ENCODE assay signal across 1 cellular context in the genomic region with DNA sequence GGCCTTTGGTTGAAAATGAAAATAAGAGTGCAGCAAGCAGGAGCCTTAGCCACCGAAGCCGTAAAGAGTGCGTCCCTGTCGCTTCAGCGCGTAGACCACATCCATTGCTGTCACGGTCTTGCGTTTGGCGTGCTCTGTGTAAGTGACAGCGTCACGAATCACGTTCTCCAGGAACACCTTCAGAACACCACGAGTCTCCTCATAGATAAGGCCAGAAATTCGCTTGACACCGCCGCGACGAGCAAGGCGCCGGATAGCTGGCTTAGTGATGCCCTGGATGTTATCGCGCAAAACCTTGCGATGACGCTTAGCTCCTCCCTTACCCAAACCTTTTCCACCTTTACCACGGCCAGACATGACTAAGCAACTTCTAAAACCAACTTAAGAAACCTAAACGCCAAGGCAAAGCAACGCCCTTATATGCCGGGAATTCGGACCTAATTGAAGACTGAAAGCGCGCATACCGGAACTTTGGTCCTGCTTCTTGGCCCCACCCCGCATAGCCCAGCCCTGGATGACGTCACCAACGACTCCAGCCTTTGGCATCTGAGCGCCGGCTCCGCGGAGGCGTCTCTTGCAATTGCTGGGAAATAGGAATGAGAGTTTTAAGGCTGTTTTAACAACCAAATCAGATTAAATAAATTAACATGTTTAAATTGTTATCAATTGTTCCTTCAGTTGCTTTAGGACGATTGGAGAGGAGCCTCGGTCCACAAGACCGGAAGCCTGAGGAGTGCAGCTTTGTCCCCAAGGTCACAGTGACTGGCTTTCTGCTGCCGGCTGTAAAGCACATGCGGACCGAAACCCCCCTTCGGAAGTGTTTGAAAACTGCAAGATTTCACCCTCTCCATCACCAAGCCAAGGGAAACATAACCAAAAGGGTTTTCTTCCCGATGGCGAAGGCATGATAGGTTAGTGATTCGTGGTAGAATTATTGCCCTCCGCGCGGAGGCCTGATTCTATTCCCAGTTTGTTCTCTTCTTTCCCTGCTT.
A peak's percentile ranks its signal among the peaks of the same experiment; 100 is the strongest.
TF ChIP-seq lines count a peak whose summit lies in the region.

No MANE protein-coding gene starts in this region.

TF ChIP-seq in WTC11, 78 proteins besides CTCF, POLR2A, EP300 and RAD21 (continued from another document and continues in another):
- TF ChIP-seq, protein P1, sequence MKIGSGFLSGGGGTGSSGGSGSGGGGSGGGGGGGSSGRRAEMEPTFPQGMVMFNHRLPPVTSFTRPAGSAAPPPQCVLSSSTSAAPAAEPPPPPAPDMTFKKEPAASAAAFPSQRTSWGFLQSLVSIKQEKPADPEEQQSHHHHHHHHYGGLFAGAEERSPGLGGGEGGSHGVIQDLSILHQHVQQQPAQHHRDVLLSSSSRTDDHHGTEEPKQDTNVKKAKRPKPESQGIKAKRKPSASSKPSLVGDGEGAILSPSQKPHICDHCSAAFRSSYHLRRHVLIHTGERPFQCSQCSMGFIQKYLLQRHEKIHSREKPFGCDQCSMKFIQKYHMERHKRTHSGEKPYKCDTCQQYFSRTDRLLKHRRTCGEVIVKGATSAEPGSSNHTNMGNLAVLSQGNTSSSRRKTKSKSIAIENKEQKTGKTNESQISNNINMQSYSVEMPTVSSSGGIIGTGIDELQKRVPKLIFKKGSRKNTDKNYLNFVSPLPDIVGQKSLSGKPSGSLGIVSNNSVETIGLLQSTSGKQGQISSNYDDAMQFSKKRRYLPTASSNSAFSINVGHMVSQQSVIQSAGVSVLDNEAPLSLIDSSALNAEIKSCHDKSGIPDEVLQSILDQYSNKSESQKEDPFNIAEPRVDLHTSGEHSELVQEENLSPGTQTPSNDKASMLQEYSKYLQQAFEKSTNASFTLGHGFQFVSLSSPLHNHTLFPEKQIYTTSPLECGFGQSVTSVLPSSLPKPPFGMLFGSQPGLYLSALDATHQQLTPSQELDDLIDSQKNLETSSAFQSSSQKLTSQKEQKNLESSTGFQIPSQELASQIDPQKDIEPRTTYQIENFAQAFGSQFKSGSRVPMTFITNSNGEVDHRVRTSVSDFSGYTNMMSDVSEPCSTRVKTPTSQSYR (CRISPR knock-in tag; IDR thresholded peaks at IDR 0.05), result no peak
- TF ChIP-seq, protein P2, sequence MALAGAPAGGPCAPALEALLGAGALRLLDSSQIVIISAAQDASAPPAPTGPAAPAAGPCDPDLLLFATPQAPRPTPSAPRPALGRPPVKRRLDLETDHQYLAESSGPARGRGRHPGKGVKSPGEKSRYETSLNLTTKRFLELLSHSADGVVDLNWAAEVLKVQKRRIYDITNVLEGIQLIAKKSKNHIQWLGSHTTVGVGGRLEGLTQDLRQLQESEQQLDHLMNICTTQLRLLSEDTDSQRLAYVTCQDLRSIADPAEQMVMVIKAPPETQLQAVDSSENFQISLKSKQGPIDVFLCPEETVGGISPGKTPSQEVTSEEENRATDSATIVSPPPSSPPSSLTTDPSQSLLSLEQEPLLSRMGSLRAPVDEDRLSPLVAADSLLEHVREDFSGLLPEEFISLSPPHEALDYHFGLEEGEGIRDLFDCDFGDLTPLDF (CRISPR knock-in tag; IDR thresholded peaks at IDR 0.05), result no peak
- TF ChIP-seq SP1 (CRISPR knock-in tag; conservative IDR thresholded peaks at IDR 0.05), result peak; percentile 92
- no peak for TF ChIP-seq NR3C1 (CRISPR knock-in tag; conservative IDR thresholded peaks at IDR 0.05; ENCODE audit: low read depth)
- TF ChIP-seq, protein P3, sequence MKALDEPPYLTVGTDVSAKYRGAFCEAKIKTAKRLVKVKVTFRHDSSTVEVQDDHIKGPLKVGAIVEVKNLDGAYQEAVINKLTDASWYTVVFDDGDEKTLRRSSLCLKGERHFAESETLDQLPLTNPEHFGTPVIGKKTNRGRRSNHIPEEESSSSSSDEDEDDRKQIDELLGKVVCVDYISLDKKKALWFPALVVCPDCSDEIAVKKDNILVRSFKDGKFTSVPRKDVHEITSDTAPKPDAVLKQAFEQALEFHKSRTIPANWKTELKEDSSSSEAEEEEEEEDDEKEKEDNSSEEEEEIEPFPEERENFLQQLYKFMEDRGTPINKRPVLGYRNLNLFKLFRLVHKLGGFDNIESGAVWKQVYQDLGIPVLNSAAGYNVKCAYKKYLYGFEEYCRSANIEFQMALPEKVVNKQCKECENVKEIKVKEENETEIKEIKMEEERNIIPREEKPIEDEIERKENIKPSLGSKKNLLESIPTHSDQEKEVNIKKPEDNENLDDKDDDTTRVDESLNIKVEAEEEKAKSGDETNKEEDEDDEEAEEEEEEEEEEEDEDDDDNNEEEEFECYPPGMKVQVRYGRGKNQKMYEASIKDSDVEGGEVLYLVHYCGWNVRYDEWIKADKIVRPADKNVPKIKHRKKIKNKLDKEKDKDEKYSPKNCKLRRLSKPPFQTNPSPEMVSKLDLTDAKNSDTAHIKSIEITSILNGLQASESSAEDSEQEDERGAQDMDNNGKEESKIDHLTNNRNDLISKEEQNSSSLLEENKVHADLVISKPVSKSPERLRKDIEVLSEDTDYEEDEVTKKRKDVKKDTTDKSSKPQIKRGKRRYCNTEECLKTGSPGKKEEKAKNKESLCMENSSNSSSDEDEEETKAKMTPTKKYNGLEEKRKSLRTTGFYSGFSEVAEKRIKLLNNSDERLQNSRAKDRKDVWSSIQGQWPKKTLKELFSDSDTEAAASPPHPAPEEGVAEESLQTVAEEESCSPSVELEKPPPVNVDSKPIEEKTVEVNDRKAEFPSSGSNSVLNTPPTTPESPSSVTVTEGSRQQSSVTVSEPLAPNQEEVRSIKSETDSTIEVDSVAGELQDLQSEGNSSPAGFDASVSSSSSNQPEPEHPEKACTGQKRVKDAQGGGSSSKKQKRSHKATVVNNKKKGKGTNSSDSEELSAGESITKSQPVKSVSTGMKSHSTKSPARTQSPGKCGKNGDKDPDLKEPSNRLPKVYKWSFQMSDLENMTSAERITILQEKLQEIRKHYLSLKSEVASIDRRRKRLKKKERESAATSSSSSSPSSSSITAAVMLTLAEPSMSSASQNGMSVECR (CRISPR knock-in tag; IDR thresholded peaks at IDR 0.05; ENCODE audit: borderline replicate concordance), result peak; percentile 96
- TF ChIP-seq, protein P4, sequence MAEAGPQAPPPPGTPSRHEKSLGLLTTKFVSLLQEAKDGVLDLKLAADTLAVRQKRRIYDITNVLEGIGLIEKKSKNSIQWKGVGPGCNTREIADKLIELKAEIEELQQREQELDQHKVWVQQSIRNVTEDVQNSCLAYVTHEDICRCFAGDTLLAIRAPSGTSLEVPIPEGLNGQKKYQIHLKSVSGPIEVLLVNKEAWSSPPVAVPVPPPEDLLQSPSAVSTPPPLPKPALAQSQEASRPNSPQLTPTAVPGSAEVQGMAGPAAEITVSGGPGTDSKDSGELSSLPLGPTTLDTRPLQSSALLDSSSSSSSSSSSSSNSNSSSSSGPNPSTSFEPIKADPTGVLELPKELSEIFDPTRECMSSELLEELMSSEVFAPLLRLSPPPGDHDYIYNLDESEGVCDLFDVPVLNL (CRISPR knock-in tag; IDR thresholded peaks at IDR 0.05; ENCODE audit: borderline replicate concordance, low read depth), result no peak
- TF ChIP-seq SMAD3 (CRISPR knock-in tag; IDR thresholded peaks at IDR 0.05; ENCODE audit: borderline replicate concordance), result no peak
- TF ChIP-seq, protein P5, sequence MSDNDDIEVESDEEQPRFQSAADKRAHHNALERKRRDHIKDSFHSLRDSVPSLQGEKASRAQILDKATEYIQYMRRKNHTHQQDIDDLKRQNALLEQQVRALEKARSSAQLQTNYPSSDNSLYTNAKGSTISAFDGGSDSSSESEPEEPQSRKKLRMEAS (CRISPR knock-in tag; IDR thresholded peaks at IDR 0.05), result peak; percentile 75
- TF ChIP-seq, protein P6, sequence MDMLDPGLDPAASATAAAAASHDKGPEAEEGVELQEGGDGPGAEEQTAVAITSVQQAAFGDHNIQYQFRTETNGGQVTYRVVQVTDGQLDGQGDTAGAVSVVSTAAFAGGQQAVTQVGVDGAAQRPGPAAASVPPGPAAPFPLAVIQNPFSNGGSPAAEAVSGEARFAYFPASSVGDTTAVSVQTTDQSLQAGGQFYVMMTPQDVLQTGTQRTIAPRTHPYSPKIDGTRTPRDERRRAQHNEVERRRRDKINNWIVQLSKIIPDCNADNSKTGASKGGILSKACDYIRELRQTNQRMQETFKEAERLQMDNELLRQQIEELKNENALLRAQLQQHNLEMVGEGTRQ (CRISPR knock-in tag; IDR thresholded peaks at IDR 0.05), result no peak
- TF ChIP-seq, protein P7, sequence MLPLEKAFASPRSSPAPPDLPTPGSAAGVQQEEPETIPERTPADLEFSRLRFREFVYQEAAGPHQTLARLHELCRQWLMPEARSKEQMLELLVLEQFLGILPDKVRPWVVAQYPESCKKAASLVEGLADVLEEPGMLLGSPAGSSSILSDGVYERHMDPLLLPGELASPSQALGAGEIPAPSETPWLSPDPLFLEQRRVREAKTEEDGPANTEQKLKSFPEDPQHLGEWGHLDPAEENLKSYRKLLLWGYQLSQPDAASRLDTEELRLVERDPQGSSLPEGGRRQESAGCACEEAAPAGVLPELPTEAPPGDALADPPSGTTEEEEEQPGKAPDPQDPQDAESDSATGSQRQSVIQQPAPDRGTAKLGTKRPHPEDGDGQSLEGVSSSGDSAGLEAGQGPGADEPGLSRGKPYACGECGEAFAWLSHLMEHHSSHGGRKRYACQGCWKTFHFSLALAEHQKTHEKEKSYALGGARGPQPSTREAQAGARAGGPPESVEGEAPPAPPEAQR (CRISPR knock-in tag; IDR thresholded peaks at IDR 0.05), result no peak
- TF ChIP-seq, protein P8, sequence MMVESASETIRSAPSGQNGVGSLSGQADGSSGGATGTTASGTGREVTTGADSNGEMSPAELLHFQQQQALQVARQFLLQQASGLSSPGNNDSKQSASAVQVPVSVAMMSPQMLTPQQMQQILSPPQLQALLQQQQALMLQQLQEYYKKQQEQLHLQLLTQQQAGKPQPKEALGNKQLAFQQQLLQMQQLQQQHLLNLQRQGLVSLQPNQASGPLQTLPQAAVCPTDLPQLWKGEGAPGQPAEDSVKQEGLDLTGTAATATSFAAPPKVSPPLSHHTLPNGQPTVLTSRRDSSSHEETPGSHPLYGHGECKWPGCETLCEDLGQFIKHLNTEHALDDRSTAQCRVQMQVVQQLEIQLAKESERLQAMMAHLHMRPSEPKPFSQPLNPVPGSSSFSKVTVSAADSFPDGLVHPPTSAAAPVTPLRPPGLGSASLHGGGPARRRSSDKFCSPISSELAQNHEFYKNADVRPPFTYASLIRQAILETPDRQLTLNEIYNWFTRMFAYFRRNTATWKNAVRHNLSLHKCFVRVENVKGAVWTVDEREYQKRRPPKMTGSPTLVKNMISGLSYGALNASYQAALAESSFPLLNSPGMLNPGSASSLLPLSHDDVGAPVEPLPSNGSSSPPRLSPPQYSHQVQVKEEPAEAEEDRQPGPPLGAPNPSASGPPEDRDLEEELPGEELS (CRISPR knock-in tag; IDR thresholded peaks at IDR 0.05), result peak; percentile 72; the same call in 1 of the 2 replicates
- TF ChIP-seq, protein P9, sequence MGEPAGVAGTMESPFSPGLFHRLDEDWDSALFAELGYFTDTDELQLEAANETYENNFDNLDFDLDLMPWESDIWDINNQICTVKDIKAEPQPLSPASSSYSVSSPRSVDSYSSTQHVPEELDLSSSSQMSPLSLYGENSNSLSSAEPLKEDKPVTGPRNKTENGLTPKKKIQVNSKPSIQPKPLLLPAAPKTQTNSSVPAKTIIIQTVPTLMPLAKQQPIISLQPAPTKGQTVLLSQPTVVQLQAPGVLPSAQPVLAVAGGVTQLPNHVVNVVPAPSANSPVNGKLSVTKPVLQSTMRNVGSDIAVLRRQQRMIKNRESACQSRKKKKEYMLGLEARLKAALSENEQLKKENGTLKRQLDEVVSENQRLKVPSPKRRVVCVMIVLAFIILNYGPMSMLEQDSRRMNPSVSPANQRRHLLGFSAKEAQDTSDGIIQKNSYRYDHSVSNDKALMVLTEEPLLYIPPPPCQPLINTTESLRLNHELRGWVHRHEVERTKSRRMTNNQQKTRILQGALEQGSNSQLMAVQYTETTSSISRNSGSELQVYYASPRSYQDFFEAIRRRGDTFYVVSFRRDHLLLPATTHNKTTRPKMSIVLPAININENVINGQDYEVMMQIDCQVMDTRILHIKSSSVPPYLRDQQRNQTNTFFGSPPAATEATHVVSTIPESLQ (CRISPR knock-in tag; IDR thresholded peaks at IDR 0.05), result no peak
- no peak for TF ChIP-seq JAZF1 (CRISPR knock-in tag; IDR thresholded peaks at IDR 0.05)
- TF ChIP-seq, protein P10, sequence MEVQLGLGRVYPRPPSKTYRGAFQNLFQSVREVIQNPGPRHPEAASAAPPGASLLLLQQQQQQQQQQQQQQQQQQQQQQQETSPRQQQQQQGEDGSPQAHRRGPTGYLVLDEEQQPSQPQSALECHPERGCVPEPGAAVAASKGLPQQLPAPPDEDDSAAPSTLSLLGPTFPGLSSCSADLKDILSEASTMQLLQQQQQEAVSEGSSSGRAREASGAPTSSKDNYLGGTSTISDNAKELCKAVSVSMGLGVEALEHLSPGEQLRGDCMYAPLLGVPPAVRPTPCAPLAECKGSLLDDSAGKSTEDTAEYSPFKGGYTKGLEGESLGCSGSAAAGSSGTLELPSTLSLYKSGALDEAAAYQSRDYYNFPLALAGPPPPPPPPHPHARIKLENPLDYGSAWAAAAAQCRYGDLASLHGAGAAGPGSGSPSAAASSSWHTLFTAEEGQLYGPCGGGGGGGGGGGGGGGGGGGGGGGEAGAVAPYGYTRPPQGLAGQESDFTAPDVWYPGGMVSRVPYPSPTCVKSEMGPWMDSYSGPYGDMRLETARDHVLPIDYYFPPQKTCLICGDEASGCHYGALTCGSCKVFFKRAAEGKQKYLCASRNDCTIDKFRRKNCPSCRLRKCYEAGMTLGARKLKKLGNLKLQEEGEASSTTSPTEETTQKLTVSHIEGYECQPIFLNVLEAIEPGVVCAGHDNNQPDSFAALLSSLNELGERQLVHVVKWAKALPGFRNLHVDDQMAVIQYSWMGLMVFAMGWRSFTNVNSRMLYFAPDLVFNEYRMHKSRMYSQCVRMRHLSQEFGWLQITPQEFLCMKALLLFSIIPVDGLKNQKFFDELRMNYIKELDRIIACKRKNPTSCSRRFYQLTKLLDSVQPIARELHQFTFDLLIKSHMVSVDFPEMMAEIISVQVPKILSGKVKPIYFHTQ (CRISPR knock-in tag; IDR thresholded peaks at IDR 0.05), result peak; percentile 99
- TF ChIP-seq RORB (CRISPR knock-in tag; IDR thresholded peaks at IDR 0.05), result no peak
- TF ChIP-seq, protein P11, sequence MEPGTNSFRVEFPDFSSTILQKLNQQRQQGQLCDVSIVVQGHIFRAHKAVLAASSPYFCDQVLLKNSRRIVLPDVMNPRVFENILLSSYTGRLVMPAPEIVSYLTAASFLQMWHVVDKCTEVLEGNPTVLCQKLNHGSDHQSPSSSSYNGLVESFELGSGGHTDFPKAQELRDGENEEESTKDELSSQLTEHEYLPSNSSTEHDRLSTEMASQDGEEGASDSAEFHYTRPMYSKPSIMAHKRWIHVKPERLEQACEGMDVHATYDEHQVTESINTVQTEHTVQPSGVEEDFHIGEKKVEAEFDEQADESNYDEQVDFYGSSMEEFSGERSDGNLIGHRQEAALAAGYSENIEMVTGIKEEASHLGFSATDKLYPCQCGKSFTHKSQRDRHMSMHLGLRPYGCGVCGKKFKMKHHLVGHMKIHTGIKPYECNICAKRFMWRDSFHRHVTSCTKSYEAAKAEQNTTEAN (CRISPR knock-in tag; IDR thresholded peaks at IDR 0.05), result peak; percentile 91; the same call in 1 of the 2 replicates
- TF ChIP-seq, protein P12, sequence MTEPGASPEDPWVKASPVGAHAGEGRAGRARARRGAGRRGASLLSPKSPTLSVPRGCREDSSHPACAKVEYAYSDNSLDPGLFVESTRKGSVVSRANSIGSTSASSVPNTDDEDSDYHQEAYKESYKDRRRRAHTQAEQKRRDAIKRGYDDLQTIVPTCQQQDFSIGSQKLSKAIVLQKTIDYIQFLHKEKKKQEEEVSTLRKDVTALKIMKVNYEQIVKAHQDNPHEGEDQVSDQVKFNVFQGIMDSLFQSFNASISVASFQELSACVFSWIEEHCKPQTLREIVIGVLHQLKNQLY (CRISPR knock-in tag; IDR thresholded peaks at IDR 0.05), result no peak; the same call in 1 of the 2 replicates
- peak; percentile 66 for TF ChIP-seq GABPB1 (CRISPR knock-in tag; IDR thresholded peaks at IDR 0.05)
- TF ChIP-seq, protein P13, sequence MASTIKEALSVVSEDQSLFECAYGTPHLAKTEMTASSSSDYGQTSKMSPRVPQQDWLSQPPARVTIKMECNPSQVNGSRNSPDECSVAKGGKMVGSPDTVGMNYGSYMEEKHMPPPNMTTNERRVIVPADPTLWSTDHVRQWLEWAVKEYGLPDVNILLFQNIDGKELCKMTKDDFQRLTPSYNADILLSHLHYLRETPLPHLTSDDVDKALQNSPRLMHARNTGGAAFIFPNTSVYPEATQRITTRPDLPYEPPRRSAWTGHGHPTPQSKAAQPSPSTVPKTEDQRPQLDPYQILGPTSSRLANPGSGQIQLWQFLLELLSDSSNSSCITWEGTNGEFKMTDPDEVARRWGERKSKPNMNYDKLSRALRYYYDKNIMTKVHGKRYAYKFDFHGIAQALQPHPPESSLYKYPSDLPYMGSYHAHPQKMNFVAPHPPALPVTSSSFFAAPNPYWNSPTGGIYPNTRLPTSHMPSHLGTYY (CRISPR knock-in tag; IDR thresholded peaks at IDR 0.05), result peak; percentile 98
